Comparison of ENCODE assay signal across 1 cellular context in genomic region chr15:98896802-98897732, GRCh38.
TF ChIP-seq lines count a peak whose summit lies in the region.

No MANE protein-coding gene starts in this region.

TF ChIP-seq in HEK293, 187 proteins besides CTCF, POLR2A, EP300 and RAD21 (continued from another document and continues in another):
- TF ChIP-seq ZNF692 (tag by site-specific recombination; IDR thresholded peaks at IDR 0.05) (peak; percentile 79), TCF7L2 (IDR thresholded peaks at IDR 0.05; ENCODE audit: borderline replicate concordance, low read depth, low read length) (peak; percentile 32), ZNF184 (tag by site-specific recombination; IDR thresholded peaks at IDR 0.05) (peak; percentile 93; the same call in 1 of the 2 replicates), ZNF362 (tag by site-specific recombination; IDR thresholded peaks at IDR 0.05) (peak; percentile 87), ZNF514 (tag by site-specific recombination; IDR thresholded peaks at IDR 0.05) (no peak), ZNF423 (tag by site-specific recombination; IDR thresholded peaks at IDR 0.05) (no peak), PRDM6 (tag by site-specific recombination; IDR thresholded peaks at IDR 0.05) (peak; percentile 93), ZSCAN30 (tag by site-specific recombination; IDR thresholded peaks at IDR 0.05) (no peak; the same call in 1 of the 2 replicates), ZNF76 (tag by site-specific recombination; IDR thresholded peaks at IDR 0.05; ENCODE audit: borderline replicate concordance, low read depth) (peak; percentile 46; the same call in 1 of the 2 replicates), ZNF664 (tag by site-specific recombination; IDR thresholded peaks at IDR 0.05) (peak; percentile 46; the same call in 1 of the 2 replicates), ZNF843 (tag by site-specific recombination; IDR thresholded peaks at IDR 0.05) (peak; percentile 96), ZBTB10 (tag by site-specific recombination; IDR thresholded peaks at IDR 0.05) (peak; percentile 64; the same call in 1 of the 2 replicates), ZFP37 (tag by site-specific recombination; IDR thresholded peaks at IDR 0.05) (peak; percentile 98), ZNF654 (tag by site-specific recombination; IDR thresholded peaks at IDR 0.05; ENCODE audit: low read depth) (no peak), GLIS2 (tag by site-specific recombination; IDR thresholded peaks at IDR 0.05) (peak; percentile 46; the same call in 1 of the 2 replicates), YY2 (tag by site-specific recombination; IDR thresholded peaks at IDR 0.05) (0 out of 2 replicates have a peak, but pooled peaks have one; percentile 21), ZSCAN4 (tag by site-specific recombination; IDR thresholded peaks at IDR 0.05) (peak; percentile 67; the same call in 1 of the 2 replicates), ZNF10 (tag by site-specific recombination; IDR thresholded peaks at IDR 0.05) (peak; percentile 67; the same call in 1 of the 2 replicates), ZBTB8A (tag by site-specific recombination; IDR thresholded peaks at IDR 0.05) (peak; percentile 47; the same call in 1 of the 2 replicates), GLIS1 (tag by site-specific recombination; IDR thresholded peaks at IDR 0.05) (peak; percentile 38; the same call in 1 of the 2 replicates), ZXDB (tag by site-specific recombination; IDR thresholded peaks at IDR 0.05) (peak; percentile 95), ZNF837 (tag by site-specific recombination; IDR thresholded peaks at IDR 0.05) (no peak), ZNF629 (tag by site-specific recombination; IDR thresholded peaks at IDR 0.05) (peak; percentile 100), ZNF366 (tag by site-specific recombination; conservative IDR thresholded peaks at IDR 0.05) (peak; percentile 99), FEZF1 (tag by site-specific recombination; IDR thresholded peaks at IDR 0.05) (peak; percentile 98), SP7 (tag by site-specific recombination; IDR thresholded peaks at IDR 0.05) (peak; percentile 99), ZNF394 (tag by site-specific recombination; IDR thresholded peaks at IDR 0.05; ENCODE audit: borderline replicate concordance) (peak; percentile 91), ZNF518A (tag by site-specific recombination; conservative IDR thresholded peaks at IDR 0.05; ENCODE audit: low read depth) (peak; percentile 64), ZEB2 (tag by site-specific recombination; IDR thresholded peaks at IDR 0.05) (peak; percentile 100), ZNF335 (tag by site-specific recombination; conservative IDR thresholded peaks at IDR 0.05) (peak; percentile 51), PATZ1 (tag by site-specific recombination; IDR thresholded peaks at IDR 0.05) (peak; percentile 79), PRDM10 (tag by site-specific recombination; IDR thresholded peaks at IDR 0.05) (peak; percentile 87), RBAK (tag by site-specific recombination; IDR thresholded peaks at IDR 0.05) (peak; percentile 60; the same call in 1 of the 2 replicates), INSM2 (tag by site-specific recombination; IDR thresholded peaks at IDR 0.05) (peak; percentile 99), ZNF600 (tag by site-specific recombination; IDR thresholded peaks at IDR 0.05) (peak; percentile 17; the same call in 1 of the 2 replicates), SP2 (tag by site-specific recombination; IDR thresholded peaks at IDR 0.05) (peak; percentile 59), BCL11A (tag by site-specific recombination; IDR thresholded peaks at IDR 0.05; ENCODE audit: low read depth) (peak; percentile 93; the same call in 1 of the 2 replicates)
